ENCODE assay signal across 25 cellular contexts in genomic region chr9:78592866-78593265, GRCh38.
DNase-seq lines count a peak whose midpoint lies in the region; TF ChIP-seq lines count a peak whose summit lies in the region.
"Had no signal": no experiment of that assay in that cellular context is flagged by ENCODE, and none has a peak within 500 bp of the region (broad histone marks: within the 10 kb centered on the region; RNA-seq: fewer than 3 reads in every experiment).

No MANE protein-coding gene starts in this region.

- H4K5ac ChIP-seq in mesendoderm (ENCODE audit: low read length), result no peak overlapping the region

- H3K9ac ChIP-seq in mesendoderm (ENCODE audit: low read length), result no peak overlapping the region

- no peak overlapping the region for H3K18ac ChIP-seq in mesendoderm (ENCODE audit: low read length)

- H3K27me3 ChIP-seq in breast epithelium, result no peaks in the 10 kb centered on the region
- no peaks in the 10 kb centered on the region for H3K27me3 ChIP-seq in mesendoderm (ENCODE audit: insufficient read depth, low read length, poor library complexity)
- no peaks in the 10 kb centered on the region for H3K27me3 ChIP-seq in testis

- no peaks in the 10 kb centered on the region for H3K9me3 ChIP-seq in breast epithelium
- no peaks in the 10 kb centered on the region for H3K9me3 ChIP-seq in testis

- H3K79me2 ChIP-seq in mesendoderm (ENCODE audit: control insufficient read depth, insufficient read depth, low read length), result no peaks in the 10 kb centered on the region

- no TSS peak for BruUV-seq in MCF 10A (replicated peaks; lab: Mats Ljungman, UMichigan)

- no peak overlapping the region for H4K8ac ChIP-seq in mesendoderm (ENCODE audit: low read depth, low read length)

- CTCF ChIA-PET in MCF 10A (lab: Yijun Ruan, JAX), result no interaction called here

- DNase-seq in MCF 10A (ENCODE audit: unreplicated experiment) (peak; percentile 16), breast epithelium (ENCODE audit: low spot score in 2 of 2) (no peak), astrocyte of the hippocampus (ENCODE audit: low read depth, low spot score) (peak; percentile 19), foreskin fibroblast (peak; percentile 75 to 82), stromal cell of bone marrow (ENCODE audit: low read depth) (peak; percentile 61), mesendoderm (no peak), testis (no peak), nephron progenitor cell (no peak)
- DNase-seq: activated CD4-positive, alpha-beta T cell treated with anti-CD3 and anti-CD28 coated beads, Interleukin-2, amount 50 U/mL, for 1 hour; activated CD8-positive, alpha-beta memory T cell treated with anti-CD3 and anti-CD28 coated beads, Interleukin-2, amount 50 U/mL, for 48 hours; activated gamma-delta T cell; C1 segment of cervical spinal cord; effector memory CD8-positive, alpha-beta T cell; foreskin melanocyte; Karpas-422; NCI-H1417; NCI-H526; SHP77 treated with DMSO at 0.1 percent for 48 hours; small intestine; stimulated activated CD4-positive, alpha-beta T cell treated with anti-CD3 and anti-CD28 coated beads, Interleukin-4, amount 100 ng/mL, for 1 hour had no signal

- H3K23ac ChIP-seq in mesendoderm (ENCODE audit: low read length), result no peak overlapping the region

- TF ChIP-seq CTCF in MCF 10A (IDR thresholded peaks at IDR 0.05; ENCODE audit: unreplicated experiment), result no peak
- TF ChIP-seq CTCF in breast epithelium (IDR thresholded peaks at IDR 0.05), result no peak
- TF ChIP-seq CTCF in foreskin fibroblast (IDR thresholded peaks at IDR 0.05; ENCODE audit: low read depth, low read length), result no peak
- no peak for TF ChIP-seq CTCF in testis (IDR thresholded peaks at IDR 0.05)
- no peak for TF ChIP-seq CTCF in nephron progenitor cell (IDR thresholded peaks at IDR 0.05)

- no CpG with 5 or more reads among the region's 2 CpGs for WGBS in mesendoderm (ENCODE audit: extremely low coverage, insufficient coverage, low lambda C conversion rate)
- 97 to 98% methylated on average over 2 of the region's 2 CpGs for WGBS in testis, 2 donors

- no peaks in the 10 kb centered on the region for H3K36me3 Mint-ChIP-seq in MCF 10A (ENCODE audit: insufficient read depth, unreplicated experiment)
- no peaks in the 10 kb centered on the region for H3K36me3 Mint-ChIP-seq in nephron progenitor cell (ENCODE audit: low read depth)
- H3K36me3 Mint-ChIP-seq: mesothelial cell of epicardium had no signal

- H2BK15ac ChIP-seq in mesendoderm (replicated peaks; ENCODE audit: low read depth), result no peak overlapping the region

- H3K36me3 ChIP-seq in breast epithelium (no peaks in the 10 kb centered on the region), mesendoderm (ENCODE audit: control insufficient read depth, insufficient read depth, low read length) (no peaks in the 10 kb centered on the region), testis (ENCODE audit: low read depth, missing control alignments) (no peaks in the 10 kb centered on the region)

- intact Hi-C loops in MCF 10A (cut with micrococcal nuclease) (no loop called here), breast epithelium (cut with DNase I; ENCODE audit: low total_unique reads) (no loop called here), testis (cut with DNase I; ENCODE audit: low total_unique reads) (no loop called here)

- H3K9me3 Mint-ChIP-seq in MCF 10A (ENCODE audit: unreplicated experiment), result no peaks in the 10 kb centered on the region
- H3K9me3 Mint-ChIP-seq in nephron progenitor cell, result peaks cover 15% of the 10 kb centered on the region
- H3K9me3 Mint-ChIP-seq: T-helper 1 cell treated with Interleukin-12 subunit alpha and Interleukin-12 subunit beta and Interleukin-4 antibody, amounts not matched to agents 30 μg/mL and 1 μg/mL, for 36 hours had no signal

- H3K4me3 ChIP-seq in breast epithelium, result no peak overlapping the region
- no peak overlapping the region for H3K4me3 ChIP-seq in foreskin fibroblast (ENCODE audit: low read depth in 1 of 2, low read length in 2 of 2)
- no peak overlapping the region for H3K4me3 ChIP-seq in mesendoderm (ENCODE audit: low read length)
- no peak overlapping the region for H3K4me3 ChIP-seq in testis

- no peak overlapping the region for H3K27ac ChIP-seq in breast epithelium
- H3K27ac ChIP-seq in mesendoderm (ENCODE audit: low read depth, low read length), result no peak overlapping the region
- H3K27ac ChIP-seq in testis, result no peak overlapping the region
- H3K27ac ChIP-seq: 22Rv1 had no signal

- no peak overlapping the region for H3K56ac ChIP-seq in mesendoderm (ENCODE audit: low read length)

- POLR2A ChIA-PET in MCF 10A (lab: Yijun Ruan, JAX), result interaction anchor here (1.0 kb wide), 1 partner anchor 8 kb away, joined by 3 read pairs; no protein-coding TSS in a partner anchor

- no peak overlapping the region for H2BK5ac ChIP-seq in mesendoderm (ENCODE audit: low read length)

- H3K4me3 Mint-ChIP-seq in MCF 10A (ENCODE audit: unreplicated experiment), result no peak overlapping the region
- no peak overlapping the region for H3K4me3 Mint-ChIP-seq in nephron progenitor cell
- H3K4me3 Mint-ChIP-seq: effector memory CD8-positive, alpha-beta T cell; mesothelial cell of epicardium; nephron; T-helper 1 cell treated with Interleukin-12 subunit alpha and Interleukin-12 subunit beta and Interleukin-4 antibody, amounts not matched to agents 30 μg/mL and 1 μg/mL, for 36 hours had no signal

- no peak overlapping the region for H2AK5ac ChIP-seq in mesendoderm (ENCODE audit: low read length)

- no peak overlapping the region for H3K4ac ChIP-seq in mesendoderm (ENCODE audit: low read depth, low read length)

- H3K27ac Mint-ChIP-seq in MCF 10A (ENCODE audit: low read depth, unreplicated experiment), result peak overlapping the region; percentile 20
- H3K27ac Mint-ChIP-seq in nephron progenitor cell, result no peak overlapping the region
- H3K27ac Mint-ChIP-seq: effector memory CD8-positive, alpha-beta T cell; mesothelial cell of epicardium; nephron; progenitor cell of endocrine pancreas; T-helper 1 cell treated with Interleukin-12 subunit alpha and Interleukin-12 subunit beta and Interleukin-4 antibody, amounts not matched to agents 30 μg/mL and 1 μg/mL, for 36 hours had no signal

- peaks cover 5% of the 10 kb centered on the region for H3K4me1 Mint-ChIP-seq in MCF 10A (ENCODE audit: insufficient read depth, unreplicated experiment)
- H3K4me1 Mint-ChIP-seq in nephron progenitor cell, result no peaks in the 10 kb centered on the region

- TF ChIP-seq POLR2A in breast epithelium (IDR thresholded peaks at IDR 0.05) (no peak), testis (IDR thresholded peaks at IDR 0.05) (no peak)

- H3K79me1 ChIP-seq in mesendoderm (ENCODE audit: low read length), result no peaks in the 10 kb centered on the region

- H3K4me1 ChIP-seq in breast epithelium (no peaks in the 10 kb centered on the region), mesendoderm (ENCODE audit: control insufficient read depth, low read depth, low read length) (peaks cover 4% of the 10 kb centered on the region), testis (no peaks in the 10 kb centered on the region)

- no peak overlapping the region for H3K4me2 ChIP-seq in mesendoderm (ENCODE audit: low read length)

- no peaks in the 10 kb centered on the region for H3K27me3 Mint-ChIP-seq in MCF 10A (ENCODE audit: insufficient read depth, unreplicated experiment)
- H3K27me3 Mint-ChIP-seq in nephron progenitor cell (ENCODE audit: low read depth, poor library complexity), result peaks cover 4% of the 10 kb centered on the region

- no peak overlapping the region for H2BK120ac ChIP-seq in mesendoderm (ENCODE audit: low read depth, low read length)

Comparison
In these comparisons a context has a peak if more than half of its experiments do, and no peak if none do; other contexts are left out.
1. DNase-seq: peak in MCF 10A (single experiment), astrocyte of the hippocampus (single experiment), foreskin fibroblast (2 of 2) and stromal cell of bone marrow (single experiment); none in breast epithelium (0 of 2), mesendoderm (single experiment), testis (single experiment) and nephron progenitor cell (single experiment).